Comparison of ENCODE assay signal across 15 cellular contexts in the genomic region with DNA sequence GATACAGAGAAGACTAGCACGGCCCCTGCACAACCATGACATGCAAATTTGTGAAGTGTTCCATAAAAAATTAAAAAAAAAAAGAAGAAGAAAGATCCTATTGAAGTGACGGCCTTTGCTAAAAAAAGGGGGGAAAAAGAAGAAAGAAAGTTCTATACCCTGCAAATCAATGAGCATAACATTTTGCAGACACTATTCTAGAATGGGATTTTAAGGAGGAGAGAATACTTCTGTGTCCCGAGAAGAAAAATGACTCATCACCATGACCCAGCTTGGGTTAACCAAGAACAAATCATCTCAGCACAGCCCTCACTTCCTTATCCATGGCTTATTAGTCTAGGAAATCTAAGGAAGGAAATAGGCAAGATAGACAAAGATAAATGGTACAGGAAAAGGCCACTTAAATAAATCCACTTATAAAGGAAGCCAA. TPM values are rescaled to one million over a fixed set of nuclear protein-coding genes. Genes with fewer than 3 reads are reported as not detected.
DNase-seq lines count a peak whose midpoint lies in the region; ATAC-seq, FAIRE-seq and TF ChIP-seq lines count a peak whose summit lies in the region.
"Had no signal": no experiment of that assay in that cellular context is flagged by ENCODE, and none has a peak within 500 bp of the region (broad histone marks: within the 10 kb centered on the region; RNA-seq: fewer than 3 reads in every experiment).

No MANE protein-coding gene starts in this region.

- H3K9me2 ChIP-seq in OCI-LY7 (ENCODE audit: insufficient read depth, low read length): no peaks in the 10 kb centered on the region

- intact Hi-C loops in OCI-LY7 (cut with micrococcal nuclease; ENCODE audit: unreplicated experiment): no loop called here
- intact Hi-C loops in endothelial cell of umbilical vein (cut with micrococcal nuclease): no loop called here
- intact Hi-C loops in tibial artery (cut with DNase I; ENCODE audit: low total_unique reads): no loop called here

- H3K27me3 ChIP-seq in endothelial cell of umbilical vein (ENCODE audit: control insufficient read depth in 2 of 2, insufficient read depth in 2 of 2, low read length in 2 of 2): peaks cover 0 to 3% of the 10 kb centered on the region in 2 experiments
- peaks cover under 1% of the 10 kb centered on the region for H3K27me3 ChIP-seq in osteoblast (ENCODE audit: insufficient read depth, low read length)
- H3K27me3 ChIP-seq in tibial artery: no peaks in the 10 kb centered on the region
- H3K27me3 ChIP-seq: vagina had no signal

- CTCF ChIA-PET in OCI-LY7 (lab: Charles Lee; ENCODE audit: unreplicated experiment) (no interaction called here), endothelial cell of umbilical vein (lab: Charles Lee) (interaction anchor here (1.6 kb wide), 1 partner anchor 72 kb away, joined by 8 read pairs; no protein-coding TSS in a partner anchor)

- dilution Hi-C loops in endothelial cell of umbilical vein (cut with MboI; ENCODE audit: extremely low pct_ligation_motif_present, low sequenced_read_pairs): no loop called here

- H3K79me2 ChIP-seq in OCI-LY7 (ENCODE audit: insufficient read depth, low read depth, low read length) (no peaks in the 10 kb centered on the region), endothelial cell of umbilical vein (ENCODE audit: control insufficient read depth, insufficient read depth, low read length) (no peaks in the 10 kb centered on the region), osteoblast (ENCODE audit: insufficient read depth, low read length) (no peaks in the 10 kb centered on the region)

- H3K9me3 ChIP-seq in OCI-LY7 (ENCODE audit: low read length) (peaks cover 7% of the 10 kb centered on the region; the same call in 1 of the 2 replicates), endothelial cell of umbilical vein (replicated peaks; ENCODE audit: control insufficient read depth, insufficient read depth, low read length) (no peaks in the 10 kb centered on the region), osteoblast (ENCODE audit: low read depth, low read length) (no peaks in the 10 kb centered on the region), tibial artery (no peaks in the 10 kb centered on the region)
- H3K9me3 ChIP-seq: vagina had no signal

- FAIRE-seq in endothelial cell of umbilical vein (lab: Jason Lieb, UNC): peak; percentile 87
- FAIRE-seq: colon, GM18507 had no signal

- POLR2A ChIA-PET in OCI-LY7 (lab: Charles Lee): no interaction called here
- POLR2A ChIA-PET in endothelial cell of umbilical vein (lab: Charles Lee): interaction anchor here (0.6 to 0.7 kb wide), 2 partner anchors 70 to 884 kb away, joined by 3 to 6 read pairs; no protein-coding TSS in a partner anchor

- H2AFZ ChIP-seq in OCI-LY7 (ENCODE audit: low read length) (0 out of 2 replicates have a peak overlapping the region, but pooled peaks have one; percentile 28), endothelial cell of umbilical vein (ENCODE audit: low read depth, low read length) (no peak overlapping the region), osteoblast (ENCODE audit: low read length) (no peak overlapping the region)

- TF ChIP-seq CTCF in OCI-LY7 (conservative IDR thresholded peaks at IDR 0.05; ENCODE audit: low read length) (no peak), endothelial cell of umbilical vein (IDR thresholded peaks at IDR 0.05; ENCODE audit: extremely low read depth in 1 of 2, insufficient read depth in 1 of 2, low read depth in 1 of 2, low read length in 2 of 2) (no peak), osteoblast (IDR thresholded peaks at IDR 0.05; ENCODE audit: extremely low read depth, low read depth, low read length) (no peak), tibial artery (IDR thresholded peaks at IDR 0.05) (no peak)

- no peak for TF ChIP-seq POLR2A in endothelial cell of umbilical vein (IDR thresholded peaks at IDR 0.05; ENCODE audit: low read depth, low read length)

- DNase-seq in GM03348 (ENCODE audit: low spot score) (peak; percentile 81), OCI-LY7 (ENCODE audit: low spot score) (no peak), endothelial cell of umbilical vein (ENCODE audit: low read depth, low spot score) (peak; percentile 66), osteoblast (ENCODE audit: insufficient read length, low spot score, missing footprints) (peak; percentile 88), tibial artery (no peak), COLO668 (lab: John Stamatoyannopoulos, UW; ENCODE audit: unreplicated experiment) (no peak)
- DNase-seq: activated effector memory CD4-positive, alpha-beta T cell treated with anti-CD3 and anti-CD28 coated beads, Interleukin-2, amount 50 U/mL, for 16 hours; DMS79 treated with DMSO at 0.1 percent for 48 hours; NCI-H1417 treated with DMSO at 0.1 percent for 48 hours; right cardiac atrium had no signal

- no peak overlapping the region for H3K27ac ChIP-seq in OCI-LY7 (ENCODE audit: low read depth, low read length, poor library complexity, severe bottlenecking)
- H3K27ac ChIP-seq in endothelial cell of umbilical vein (ENCODE audit: insufficient read depth, low read depth, low read length): no peak overlapping the region
- no peak overlapping the region for H3K27ac ChIP-seq in osteoblast (ENCODE audit: low read depth, low read length)
- no peak overlapping the region for H3K27ac ChIP-seq in tibial artery
- H3K27ac ChIP-seq: vagina had no signal

- no peak for ATAC-seq in GM18517 (IDR thresholded peaks at IDR 0.05; ENCODE audit: unreplicated experiment)
- ATAC-seq: WTC11 had no signal

- BruUV-seq in OCI-LY7 (replicated peaks; lab: Mats Ljungman, UMichigan) (no TSS peak), endothelial cell of umbilical vein (replicated peaks; lab: Mats Ljungman, UMichigan) (no TSS peak)

- no peak overlapping the region for H3K4me3 ChIP-seq in OCI-LY7 (ENCODE audit: low read depth, low read length, poor library complexity, severe bottlenecking)
- no peak overlapping the region for H3K4me3 ChIP-seq in endothelial cell of umbilical vein (replicated peaks in 1 of 3; ENCODE audit: insufficient read depth in 1 of 3, low read depth in 1 of 3, low read length in 3 of 3)
- H3K4me3 ChIP-seq in osteoblast (ENCODE audit: insufficient read depth, low read length): no peak overlapping the region
- no peak overlapping the region for H3K4me3 ChIP-seq in tibial artery
- H3K4me3 ChIP-seq: vagina had no signal

- H3K9ac ChIP-seq in endothelial cell of umbilical vein (replicated peaks; ENCODE audit: extremely low read depth, insufficient read depth, low read length): no peak overlapping the region

- H3K36me3 ChIP-seq in OCI-LY7 (ENCODE audit: insufficient read depth, low read length): no peaks in the 10 kb centered on the region
- no peaks in the 10 kb centered on the region for H3K36me3 ChIP-seq in endothelial cell of umbilical vein (ENCODE audit: control insufficient read depth in 2 of 2, extremely low read depth in 1 of 2, insufficient read depth in 2 of 2, low read length in 2 of 2)
- no peaks in the 10 kb centered on the region for H3K36me3 ChIP-seq in osteoblast (ENCODE audit: insufficient read depth, low read length)
- no peaks in the 10 kb centered on the region for H3K36me3 ChIP-seq in tibial artery
- H3K36me3 ChIP-seq: vagina had no signal

- H3K4me1 ChIP-seq in OCI-LY7 (ENCODE audit: insufficient read depth, low read length, poor library complexity, severe bottlenecking) (peaks cover 30% of the 10 kb centered on the region), endothelial cell of umbilical vein (ENCODE audit: control insufficient read depth, extremely low read depth, insufficient read depth, low read length) (peaks cover 9% of the 10 kb centered on the region), osteoblast (ENCODE audit: insufficient read depth, low read length) (peaks cover 2% of the 10 kb centered on the region), tibial artery (no peaks in the 10 kb centered on the region)

- H3K9me1 ChIP-seq in endothelial cell of umbilical vein (replicated peaks; ENCODE audit: control insufficient read depth, extremely low read depth, insufficient read depth, low read length): no peaks in the 10 kb centered on the region

- H4K20me1 ChIP-seq in OCI-LY7 (ENCODE audit: insufficient read depth, low read length): no peaks in the 10 kb centered on the region
- H4K20me1 ChIP-seq in endothelial cell of umbilical vein (replicated peaks; ENCODE audit: control insufficient read depth, extremely low read depth, insufficient read depth, low read length): no peaks in the 10 kb centered on the region
- no peaks in the 10 kb centered on the region for H4K20me1 ChIP-seq in osteoblast (ENCODE audit: insufficient read depth, low read length)

- no peak overlapping the region for H3K4me2 ChIP-seq in OCI-LY7 (ENCODE audit: low read length)
- H3K4me2 ChIP-seq in endothelial cell of umbilical vein (ENCODE audit: insufficient read depth, low read length): peak overlapping the region; percentile 12
- no peak overlapping the region for H3K4me2 ChIP-seq in osteoblast (ENCODE audit: insufficient read depth, low read length)

TF ChIP-seq in endothelial cell of umbilical vein, 7 proteins besides CTCF, POLR2A, EP300 and RAD21:
- TF ChIP-seq POLR2AphosphoS5 (IDR thresholded peaks at IDR 0.05; ENCODE audit: insufficient read depth, low read depth, low read length) (peak; percentile 31), MYC (IDR thresholded peaks at IDR 0.05; ENCODE audit: low read depth, low read length) (no peak), FOS (IDR thresholded peaks at IDR 0.05; ENCODE audit: borderline replicate concordance, insufficient read depth, low read length) (peak; percentile 94), GATA2 (IDR thresholded peaks at IDR 0.05; ENCODE audit: insufficient read depth, insufficient read length, low read depth, low read length) (peak; percentile 92), EZH2 (IDR thresholded peaks at IDR 0.05; ENCODE audit: borderline replicate concordance, low read depth, low read length, severe bottlenecking) (no peak), JUN (IDR thresholded peaks at IDR 0.05; ENCODE audit: borderline replicate concordance, insufficient read depth, insufficient read length, low read depth) (peak; percentile 85)
- TF ChIP-seq, protein P1, sequence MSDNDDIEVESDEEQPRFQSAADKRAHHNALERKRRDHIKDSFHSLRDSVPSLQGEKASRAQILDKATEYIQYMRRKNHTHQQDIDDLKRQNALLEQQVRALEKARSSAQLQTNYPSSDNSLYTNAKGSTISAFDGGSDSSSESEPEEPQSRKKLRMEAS (IDR thresholded peaks at IDR 0.05; ENCODE audit: insufficient read depth, insufficient read length): no peak

RNA-seq across cellular contexts. Expression of gene SH3BP5, which starts 7.4 kb away (rescaled TPM):
- 15.1 and 15.7 TPM in 2 replicates for total RNA-seq in OCI-LY7 (2014; rRNA removed; shearing (Covaris generic))
- total RNA-seq in OCI-LY7 (2022) (24.8 and 31.3 TPM in 2 replicates), endothelial cell of umbilical vein (64.8 and 76.3 TPM in 2 replicates), osteoblast (65.4 and 67.3 TPM in 2 replicates)
- 25.0 and 35.3 TPM in 2 replicates for polyA plus RNA-seq in endothelial cell of umbilical vein
- 51.1 and 55.7 TPM in 2 replicates for polyA plus RNA-seq in endothelial cell of umbilical vein (2011; cell fraction: cytosol; rRNA removed)
- polyA plus RNA-seq in endothelial cell of umbilical vein (2011; cell fraction: nucleus; rRNA removed): 58.2 and 66.7 TPM in 2 replicates
- polyA plus RNA-seq in endothelial cell of umbilical vein (2012): 44.3 and 58.3 TPM in 2 replicates
- 32.9 and 34.3 TPM in 2 replicates for polyA minus RNA-seq in endothelial cell of umbilical vein
- polyA minus RNA-seq in endothelial cell of umbilical vein (2011; cell fraction: cytosol; rRNA and poly(A)+ RNA removed): 20.3 TPM
- 15.8 and 20.4 TPM in 2 replicates for polyA minus RNA-seq in endothelial cell of umbilical vein (2011; cell fraction: nucleus; rRNA and poly(A)+ RNA removed)

Comparison
In these comparisons a context has a peak if more than half of its experiments do, and no peak if none do; other contexts are left out.
1. DNase-seq: peak in GM03348 (single experiment), endothelial cell of umbilical vein (single experiment) and osteoblast (single experiment); none in OCI-LY7 (single experiment), tibial artery (0 of 2) and COLO668 (single experiment).